Comparison of ENCODE assay signal across 29 cellular contexts in the genomic region with DNA sequence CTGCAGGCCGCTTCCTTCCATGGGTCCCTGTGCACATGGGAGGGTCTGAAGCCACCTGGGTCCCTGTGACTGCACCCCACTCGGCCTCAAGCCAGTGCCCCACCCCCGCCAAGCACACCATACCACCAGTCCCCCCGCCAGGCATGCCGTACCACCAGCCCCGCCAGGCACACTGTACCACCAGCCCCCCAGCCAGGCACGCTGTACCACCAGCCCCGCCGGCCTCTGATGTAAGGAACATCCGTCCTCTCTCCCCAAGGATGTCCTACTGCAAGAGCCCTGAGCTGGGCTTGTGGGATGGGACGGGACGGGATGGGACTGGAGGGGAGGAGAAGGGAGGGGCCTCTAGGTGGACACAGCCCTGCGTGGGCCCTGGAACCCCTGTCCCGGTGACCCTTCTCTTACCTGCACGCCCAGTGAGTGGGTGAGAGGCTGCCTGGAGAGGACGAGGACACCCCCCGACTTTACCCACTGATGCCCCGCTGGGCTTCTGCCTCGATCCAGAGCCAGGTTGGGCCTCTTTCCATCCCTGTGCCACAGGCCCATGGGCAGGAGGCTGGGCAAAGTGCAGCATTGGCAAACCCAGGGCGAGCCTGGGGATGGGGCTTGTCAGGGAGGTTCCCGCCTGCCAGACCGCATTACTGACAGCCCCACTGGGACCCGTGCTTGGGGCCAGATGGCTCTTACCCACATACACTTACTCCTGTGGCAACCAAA. TPM values are rescaled to one million over a fixed set of nuclear protein-coding genes. Genes with fewer than 3 reads are reported as not detected.
DNase-seq lines count a peak whose midpoint lies in the region; ATAC-seq, FAIRE-seq and TF ChIP-seq lines count a peak whose summit lies in the region.
"Had no signal": no experiment of that assay in that cellular context is flagged by ENCODE, and none has a peak within 500 bp of the region (broad histone marks: within the 10 kb centered on the region; RNA-seq: fewer than 3 reads in every experiment).

No MANE protein-coding gene starts in this region.

- TF ChIP-seq EP300 in SK-N-SH (IDR thresholded peaks at IDR 0.05; ENCODE audit: borderline replicate concordance in 1 of 2, low read depth in 1 of 2, low read length in 1 of 2) = no peak

- intact Hi-C loops in adrenal gland (cut with DNase I) = no loop called here

- ATAC-seq in SK-N-SH treated with all-trans-retinoic acid at 6 μM for 48 hours = no peak
- ATAC-seq in HG03439 (IDR thresholded peaks at IDR 0.05; ENCODE audit: unreplicated experiment) = no peak
- ATAC-seq: HCT116, PC-3 had no signal

- no peak for FAIRE-seq in D721Med (lab: Jason Lieb, UNC)
- FAIRE-seq: GM12891, H1 had no signal

- no peaks in the 10 kb centered on the region for H3K79me2 ChIP-seq in SK-N-SH (ENCODE audit: insufficient read depth)
- H3K79me2 ChIP-seq in osteoblast (ENCODE audit: insufficient read depth, low read length) = no peaks in the 10 kb centered on the region

- H4K20me1 ChIP-seq in SK-N-SH (ENCODE audit: insufficient read depth) (no peaks in the 10 kb centered on the region), osteoblast (ENCODE audit: insufficient read depth, low read length) (no peaks in the 10 kb centered on the region)

- no peaks in the 10 kb centered on the region for H3K27me3 ChIP-seq in SK-N-SH (ENCODE audit: insufficient read depth)
- no peaks in the 10 kb centered on the region for H3K27me3 ChIP-seq in osteoblast (ENCODE audit: insufficient read depth, low read length)
- H3K27me3 ChIP-seq in adrenal gland = no peaks in the 10 kb centered on the region
- H3K27me3 ChIP-seq: BE2C had no signal

- no peaks in the 10 kb centered on the region for H3K9me2 ChIP-seq in SK-N-SH

- CTCF ChIA-PET in SK-N-SH (lab: Yijun Ruan, JAX) = no interaction called here

- 92% methylated on average over 10 of the region's 23 CpGs for WGBS in SK-N-SH (ENCODE audit: low lambda C conversion rate)
- 78 to 90% (median 84%) methylated on average over 13 to 23 of the region's 23 CpGs for WGBS in adrenal gland, 4 donors

- H3K9me3 ChIP-seq in SK-N-SH (0 out of 2 replicates have a peak, but pooled peaks cover 3% of the 10 kb centered on the region), osteoblast (ENCODE audit: low read depth, low read length) (peaks cover 5% of the 10 kb centered on the region), adrenal gland (replicated peaks in 1 of 3) (peaks cover 0 to 4% (median 0%) of the 10 kb centered on the region in 3 donors)

- no peak overlapping the region for H3K9ac ChIP-seq in SK-N-SH

- no peak for TF ChIP-seq POLR2A in erythroblast (IDR thresholded peaks at IDR 0.05; ENCODE audit: low read length)
- no peak for TF ChIP-seq POLR2A in adrenal gland (IDR thresholded peaks at IDR 0.05)

- DNase-seq in SK-N-SH (peak; percentile 24), D721Med (ENCODE audit: insufficient read length, low spot score) (peak; percentile 17), NCI-H524 treated with DMSO at 0.1 percent for 48 hours (lab: John Stamatoyannopoulos, UW) (peak; percentile 35), osteoblast (ENCODE audit: insufficient read length, low spot score, missing footprints) (peak; percentile 82), erythroblast (lab: John Stamatoyannopoulos, UW) (no peak), adrenal gland (no peak)
- DNase-seq: 8988T; ACHN; BE2C; CD4-positive, alpha-beta T cell; DMS79 treated with DMSO at 0.1 percent for 48 hours; GF-D8; KBM-7; MV-4-11; NCI-H1105 treated with DMSO at 0.1 percent for 48 hours; NCI-H146; NCI-H1930; NCI-H2107; NCI-H2227 treated with DMSO at 0.1 percent for 48 hours; NCI-H510A; NCI-H82; NK-92 treated with Interleukin-12 subunit alpha and Interleukin-12 subunit beta, amount 100 ng/mL, for 24 hours; PC-3; SHP77 had no signal

- H3K4me2 ChIP-seq in SK-N-SH (no peak overlapping the region), osteoblast (ENCODE audit: insufficient read depth, low read length) (no peak overlapping the region)

- no peak for TF ChIP-seq CTCF in SK-N-SH (IDR thresholded peaks at IDR 0.05)
- TF ChIP-seq CTCF in D721Med (IDR thresholded peaks at IDR 0.05; ENCODE audit: insufficient read depth, missing control alignments) = no peak
- no peak for TF ChIP-seq CTCF in osteoblast (IDR thresholded peaks at IDR 0.05; ENCODE audit: extremely low read depth, low read depth, low read length)
- no peak for TF ChIP-seq CTCF in adrenal gland (IDR thresholded peaks at IDR 0.05)

- POLR2A ChIA-PET in SK-N-SH (lab: Yijun Ruan, JAX) = no interaction called here

- H3F3A ChIP-seq in SK-N-SH (replicated peaks; ENCODE audit: insufficient read depth) = no peaks in the 10 kb centered on the region

- no peak for TF ChIP-seq RAD21 in SK-N-SH (IDR thresholded peaks at IDR 0.05; ENCODE audit: low read length)

- no peak overlapping the region for H3K4me3 ChIP-seq in SK-N-SH (ENCODE audit: low read depth in 2 of 2, low read length in 1 of 2)
- no peak overlapping the region for H3K4me3 ChIP-seq in osteoblast (ENCODE audit: insufficient read depth, low read length)
- H3K4me3 ChIP-seq in adrenal gland = no peak overlapping the region

- no peaks in the 10 kb centered on the region for H3K4me1 ChIP-seq in SK-N-SH (ENCODE audit: control insufficient read depth in 1 of 2, insufficient read depth in 2 of 2, low read depth in 1 of 2, low read length in 1 of 2)
- H3K4me1 ChIP-seq in osteoblast (ENCODE audit: insufficient read depth, low read length) = no peaks in the 10 kb centered on the region
- no peaks in the 10 kb centered on the region for H3K4me1 ChIP-seq in adrenal gland (replicated peaks in 1 of 2)
- H3K4me1 ChIP-seq: BE2C had no signal

- H2AFZ ChIP-seq in SK-N-SH (ENCODE audit: low read depth) (no peak overlapping the region), osteoblast (ENCODE audit: low read length) (no peak overlapping the region)

- H3K36me3 ChIP-seq in SK-N-SH (replicated peaks in 1 of 2; ENCODE audit: control insufficient read depth in 1 of 2, insufficient read depth in 2 of 2, low read length in 1 of 2) (no peaks in the 10 kb centered on the region), osteoblast (ENCODE audit: insufficient read depth, low read length) (no peaks in the 10 kb centered on the region), adrenal gland (replicated peaks in 1 of 2) (no peaks in the 10 kb centered on the region)

- H3K27ac ChIP-seq in SK-N-SH (ENCODE audit: low read depth in 2 of 2, low read length in 1 of 2) (no peak overlapping the region), osteoblast (ENCODE audit: low read depth, low read length) (no peak overlapping the region), adrenal gland (no peak overlapping the region)

TF ChIP-seq in SK-N-SH, 30 proteins besides CTCF, POLR2A, EP300 and RAD21 (continues in another document):
- TF ChIP-seq, protein P1, sequence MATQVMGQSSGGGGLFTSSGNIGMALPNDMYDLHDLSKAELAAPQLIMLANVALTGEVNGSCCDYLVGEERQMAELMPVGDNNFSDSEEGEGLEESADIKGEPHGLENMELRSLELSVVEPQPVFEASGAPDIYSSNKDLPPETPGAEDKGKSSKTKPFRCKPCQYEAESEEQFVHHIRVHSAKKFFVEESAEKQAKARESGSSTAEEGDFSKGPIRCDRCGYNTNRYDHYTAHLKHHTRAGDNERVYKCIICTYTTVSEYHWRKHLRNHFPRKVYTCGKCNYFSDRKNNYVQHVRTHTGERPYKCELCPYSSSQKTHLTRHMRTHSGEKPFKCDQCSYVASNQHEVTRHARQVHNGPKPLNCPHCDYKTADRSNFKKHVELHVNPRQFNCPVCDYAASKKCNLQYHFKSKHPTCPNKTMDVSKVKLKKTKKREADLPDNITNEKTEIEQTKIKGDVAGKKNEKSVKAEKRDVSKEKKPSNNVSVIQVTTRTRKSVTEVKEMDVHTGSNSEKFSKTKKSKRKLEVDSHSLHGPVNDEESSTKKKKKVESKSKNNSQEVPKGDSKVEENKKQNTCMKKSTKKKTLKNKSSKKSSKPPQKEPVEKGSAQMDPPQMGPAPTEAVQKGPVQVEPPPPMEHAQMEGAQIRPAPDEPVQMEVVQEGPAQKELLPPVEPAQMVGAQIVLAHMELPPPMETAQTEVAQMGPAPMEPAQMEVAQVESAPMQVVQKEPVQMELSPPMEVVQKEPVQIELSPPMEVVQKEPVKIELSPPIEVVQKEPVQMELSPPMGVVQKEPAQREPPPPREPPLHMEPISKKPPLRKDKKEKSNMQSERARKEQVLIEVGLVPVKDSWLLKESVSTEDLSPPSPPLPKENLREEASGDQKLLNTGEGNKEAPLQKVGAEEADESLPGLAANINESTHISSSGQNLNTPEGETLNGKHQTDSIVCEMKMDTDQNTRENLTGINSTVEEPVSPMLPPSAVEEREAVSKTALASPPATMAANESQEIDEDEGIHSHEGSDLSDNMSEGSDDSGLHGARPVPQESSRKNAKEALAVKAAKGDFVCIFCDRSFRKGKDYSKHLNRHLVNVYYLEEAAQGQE (IDR thresholded peaks at IDR 0.05; ENCODE audit: low read depth, low read length) = no peak

TF ChIP-seq in SK-N-SH treated with all-trans-retinoic acid at 6 μM for 48 hours, 23 proteins besides CTCF, POLR2A, EP300 and RAD21:
- TF ChIP-seq TCF4 (CRISPR knock-in tag; IDR thresholded peaks at IDR 0.05; ENCODE audit: borderline replicate concordance) (no peak), SNAI2 (CRISPR knock-in tag; IDR thresholded peaks at IDR 0.05) (no peak), ARNTL (CRISPR knock-in tag; IDR thresholded peaks at IDR 0.05; ENCODE audit: borderline replicate concordance, low read depth) (no peak), CSDC2 (CRISPR knock-in tag; IDR thresholded peaks at IDR 0.05) (no peak), ZFP3 (CRISPR knock-in tag; IDR thresholded peaks at IDR 0.05) (no peak), ZNF8 (CRISPR knock-in tag; IDR thresholded peaks at IDR 0.05) (no peak), ESRRG (CRISPR knock-in tag; IDR thresholded peaks at IDR 0.05) (no peak), ISL1 (CRISPR knock-in tag; IDR thresholded peaks at IDR 0.05) (no peak)
- TF ChIP-seq, protein P2, sequence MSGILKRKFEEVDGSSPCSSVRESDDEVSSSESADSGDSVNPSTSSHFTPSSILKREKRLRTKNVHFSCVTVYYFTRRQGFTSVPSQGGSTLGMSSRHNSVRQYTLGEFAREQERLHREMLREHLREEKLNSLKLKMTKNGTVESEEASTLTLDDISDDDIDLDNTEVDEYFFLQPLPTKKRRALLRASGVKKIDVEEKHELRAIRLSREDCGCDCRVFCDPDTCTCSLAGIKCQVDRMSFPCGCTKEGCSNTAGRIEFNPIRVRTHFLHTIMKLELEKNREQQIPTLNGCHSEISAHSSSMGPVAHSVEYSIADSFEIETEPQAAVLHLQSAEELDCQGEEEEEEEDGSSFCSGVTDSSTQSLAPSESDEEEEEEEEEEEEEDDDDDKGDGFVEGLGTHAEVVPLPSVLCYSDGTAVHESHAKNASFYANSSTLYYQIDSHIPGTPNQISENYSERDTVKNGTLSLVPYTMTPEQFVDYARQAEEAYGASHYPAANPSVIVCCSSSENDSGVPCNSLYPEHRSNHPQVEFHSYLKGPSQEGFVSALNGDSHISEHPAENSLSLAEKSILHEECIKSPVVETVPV (CRISPR knock-in tag; IDR thresholded peaks at IDR 0.05) = no peak

RNA-seq across cellular contexts. Expression of a gene that starts 40.8 kb away (rescaled TPM):
- polyA plus RNA-seq in SK-N-SH (2012; rRNA removed) (37.3 and 107 TPM in 2 replicates), adrenal gland (100 to 1,000 TPM in 2 of 3 donors, 10 to 100 TPM in 1; 22.3 to 490 (median 341) TPM)
- polyA plus RNA-seq in SK-N-SH (2012; cell fraction: cytosol; rRNA removed) = 34.3 and 65.0 TPM in 2 replicates
- 241 and 268 TPM in 2 replicates for polyA plus RNA-seq in SK-N-SH (2012; cell fraction: nucleus; rRNA removed)
- total RNA-seq in osteoblast (1,531 and 1,612 TPM in 2 replicates), adrenal gland (100 to 1,000 TPM in 7 of 8 donors, 10 to 100 TPM in 1; 70.4 to 362 (median 151) TPM)

Comparison
In these comparisons a context has a peak if more than half of its experiments do, and no peak if none do; other contexts are left out.
1. DNase-seq: peak in SK-N-SH (single experiment), D721Med (single experiment), NCI-H524 treated with DMSO at 0.1 percent for 48 hours (single experiment) and osteoblast (single experiment); none in erythroblast (0 of 2) and adrenal gland (0 of 7).